Comparison of ENCODE assay signal across 8 cellular contexts in genomic region chr10:29734980-29735627, GRCh38.
A peak's percentile ranks its signal among the peaks of the same experiment; 100 is the strongest.
DNase-seq lines count a peak whose midpoint lies in the region; ATAC-seq and TF ChIP-seq lines count a peak whose summit lies in the region.

No MANE protein-coding gene starts in this region.

- H3K4me3 ChIP-seq in AG04449 (ENCODE audit: low read depth, low read length): peak overlapping the region; percentile 67
- peak overlapping the region; percentile 82 for H3K4me3 ChIP-seq in SJCRH30
- peak overlapping the region; percentile 47 for H3K4me3 ChIP-seq in retinal pigment epithelial cell (ENCODE audit: low read length)

- no peaks in the 10 kb centered on the region for H3K36me3 ChIP-seq in SJCRH30

- peaks cover 26% of the 10 kb centered on the region for H3K4me1 ChIP-seq in SJCRH30

- peaks cover 3% of the 10 kb centered on the region for H3K36me3 Mint-ChIP-seq in activated naive CD8-positive, alpha-beta T cell treated with anti-CD3 and anti-CD28 coated beads, Interleukin-2, amount 10 ng/mL, durations not matched to agents 7 days and 5 days

- ATAC-seq in GM18870 (IDR thresholded peaks at IDR 0.05; ENCODE audit: unreplicated experiment): peak; percentile 31
- peak; percentile 41 for ATAC-seq in HG03103 (IDR thresholded peaks at IDR 0.05; ENCODE audit: low read depth, unreplicated experiment)
- peak; percentile 69 for ATAC-seq in activated naive CD8-positive, alpha-beta T cell treated with anti-CD3 and anti-CD28 coated beads, Interleukin-2, amount 10 ng/mL, durations not matched to agents 7 days and 5 days (ENCODE audit: low read depth)
- ATAC-seq in left ventricle myocardium superior: peak; percentile 58

- DNase-seq in AG04449 (ENCODE audit: low read depth, low spot score): no peak
- peak; percentile 59 to 64 for DNase-seq in SJCRH30
- DNase-seq in activated naive CD8-positive, alpha-beta T cell treated with anti-CD3 and anti-CD28 coated beads, Interleukin-2, amount 10 ng/mL, durations not matched to agents 7 days and 5 days: peak; percentile 77
- peak; percentile 84 for DNase-seq in left ventricle myocardium superior
- no peak for DNase-seq in retinal pigment epithelial cell (ENCODE audit: low read depth)
- DNase-seq in cerebellar nuclear complex (lab: John Stamatoyannopoulos, UW): no peak

- H3K9me3 Mint-ChIP-seq in activated naive CD8-positive, alpha-beta T cell treated with anti-CD3 and anti-CD28 coated beads, Interleukin-2, amount 10 ng/mL, durations not matched to agents 7 days and 5 days: no peaks in the 10 kb centered on the region

- H3K4me3 Mint-ChIP-seq in activated naive CD8-positive, alpha-beta T cell treated with anti-CD3 and anti-CD28 coated beads, Interleukin-2, amount 10 ng/mL, durations not matched to agents 7 days and 5 days: peak overlapping the region; percentile 83

- H3K27me3 ChIP-seq in SJCRH30: no peaks in the 10 kb centered on the region

- POLR2A ChIA-PET in AG04449 (lab: Yijun Ruan, JAX): no interaction called here
- POLR2A ChIA-PET in activated naive CD8-positive, alpha-beta T cell treated with anti-CD3 and anti-CD28 coated beads, Interleukin-2, amount 10 ng/mL, durations not matched to agents 7 days and 5 days (lab: Charles Lee): interaction anchor here (0.6 to 2.8 kb wide), 5 partner anchors 33 to 335 kb away, joined by 3 to 11 read pairs (median 4); no protein-coding TSS in a partner anchor

- peak overlapping the region; percentile 60 for H3K27ac ChIP-seq in SJCRH30

- no peaks in the 10 kb centered on the region for H3K9me3 ChIP-seq in SJCRH30 (replicated peaks)

- intact Hi-C loops in left ventricle myocardium superior (cut with micrococcal nuclease): no loop called here

- peaks cover 13% of the 10 kb centered on the region for H3K4me1 Mint-ChIP-seq in activated naive CD8-positive, alpha-beta T cell treated with anti-CD3 and anti-CD28 coated beads, Interleukin-2, amount 10 ng/mL, durations not matched to agents 7 days and 5 days

- no peak overlapping the region for H3K27ac Mint-ChIP-seq in activated naive CD8-positive, alpha-beta T cell treated with anti-CD3 and anti-CD28 coated beads, Interleukin-2, amount 10 ng/mL, durations not matched to agents 7 days and 5 days

- CTCF ChIA-PET in AG04449 (lab: Yijun Ruan, JAX): interaction anchor here (0.9 to 3.1 kb wide), 16 partner anchors 9 to 349 kb away, joined by 3 to 28 read pairs (median 4); no protein-coding TSS in a partner anchor

- TF ChIP-seq CTCF in AG04449 (IDR thresholded peaks at IDR 0.05; ENCODE audit: insufficient read depth, low read length, missing control alignments): no peak
- TF ChIP-seq CTCF in retinal pigment epithelial cell (conservative IDR thresholded peaks at IDR 0.05; ENCODE audit: low read depth, low read length): no peak

- peaks cover 35% of the 10 kb centered on the region for H3K27me3 Mint-ChIP-seq in activated naive CD8-positive, alpha-beta T cell treated with anti-CD3 and anti-CD28 coated beads, Interleukin-2, amount 10 ng/mL, durations not matched to agents 7 days and 5 days

Comparison
In these comparisons a context has a peak if more than half of its experiments do, and no peak if none do; other contexts are left out.
1. DNase-seq: peak in SJCRH30 (2 of 2), activated naive CD8-positive, alpha-beta T cell treated with anti-CD3 and anti-CD28 coated beads, Interleukin-2, amount 10 ng/mL, durations not matched to agents 7 days and 5 days (single experiment) and left ventricle myocardium superior (single experiment); none in AG04449 (single experiment), retinal pigment epithelial cell (single experiment) and cerebellar nuclear complex (0 of 2).
2. Peak in every context shown above with its lines, with median percentiles within 50 percentile points of each other: H3K4me3 ChIP-seq and ATAC-seq.